ENCODE assay signal across 1 cellular context in the genomic region with DNA sequence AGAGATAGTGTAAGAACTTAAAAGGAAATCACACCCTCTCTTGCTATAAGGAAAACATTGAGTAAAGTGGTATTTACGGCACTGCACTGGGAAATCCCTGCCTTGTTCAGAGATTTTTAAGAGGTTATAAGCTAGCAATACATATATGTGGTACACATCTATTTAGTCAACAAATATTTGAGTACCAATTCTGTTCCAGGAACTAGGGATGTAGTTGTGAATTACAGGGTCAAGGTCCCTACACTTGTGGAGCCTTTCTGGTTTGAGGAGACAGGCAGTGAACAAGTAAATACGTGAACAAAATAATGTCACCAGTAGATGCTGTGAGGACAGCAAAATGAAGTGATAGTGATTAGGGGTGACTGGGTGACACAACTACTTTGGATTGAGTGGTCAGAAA.
TF ChIP-seq lines count a peak whose summit lies in the region.

No MANE protein-coding gene starts in this region.

TF ChIP-seq in endothelial cell of umbilical vein, 7 proteins besides CTCF, POLR2A, EP300 and RAD21:
- TF ChIP-seq EZH2 (IDR thresholded peaks at IDR 0.05; ENCODE audit: borderline replicate concordance, low read depth, low read length, severe bottlenecking) (no peak), GATA2 (IDR thresholded peaks at IDR 0.05; ENCODE audit: insufficient read depth, insufficient read length, low read depth, low read length) (no peak), POLR2AphosphoS5 (IDR thresholded peaks at IDR 0.05; ENCODE audit: insufficient read depth, low read depth, low read length) (no peak), MYC (IDR thresholded peaks at IDR 0.05; ENCODE audit: low read depth, low read length) (no peak), JUN (IDR thresholded peaks at IDR 0.05; ENCODE audit: borderline replicate concordance, insufficient read depth, insufficient read length, low read depth) (no peak), FOS (IDR thresholded peaks at IDR 0.05; ENCODE audit: borderline replicate concordance, insufficient read depth, low read length) (no peak)
- TF ChIP-seq, protein P1, sequence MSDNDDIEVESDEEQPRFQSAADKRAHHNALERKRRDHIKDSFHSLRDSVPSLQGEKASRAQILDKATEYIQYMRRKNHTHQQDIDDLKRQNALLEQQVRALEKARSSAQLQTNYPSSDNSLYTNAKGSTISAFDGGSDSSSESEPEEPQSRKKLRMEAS (IDR thresholded peaks at IDR 0.05; ENCODE audit: insufficient read depth, insufficient read length): no peak
TF ChIP-seq in endothelial cell of umbilical vein: peak in this region for 0.
